ENCODE assay signal across 1 cellular context in the genomic region with DNA sequence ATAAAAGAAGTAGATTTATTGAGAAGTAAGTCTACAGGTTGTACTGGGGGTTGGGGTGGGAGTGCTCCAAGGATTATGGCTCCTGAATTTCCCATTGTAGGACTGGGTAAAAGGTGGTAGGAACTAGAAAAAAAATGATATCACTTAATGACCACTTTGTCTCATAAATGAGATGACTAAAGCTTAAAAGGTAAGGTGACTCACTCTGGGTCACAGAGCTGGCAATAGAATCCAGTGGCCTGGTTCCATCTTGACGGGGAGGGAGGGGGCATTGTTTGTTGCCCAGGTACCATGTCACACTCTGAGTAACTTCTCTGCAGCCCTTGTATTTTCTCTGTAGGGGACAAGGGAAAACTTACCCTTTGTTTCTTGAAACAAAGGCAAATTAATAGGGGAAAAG.
A peak's percentile ranks its signal among the peaks of the same experiment; 100 is the strongest.
TF ChIP-seq lines count a peak whose summit lies in the region.

No MANE protein-coding gene starts in this region.

TF ChIP-seq in HEK293, 187 proteins besides CTCF, POLR2A, EP300 and RAD21 (continued from another document):
- TF ChIP-seq ZNF366 (tag by site-specific recombination; conservative IDR thresholded peaks at IDR 0.05) = 0 out of 2 replicates have a peak, but pooled peaks have one; percentile 33
- TF ChIP-seq ZNF785 (tag by site-specific recombination; IDR thresholded peaks at IDR 0.05) = no peak
- TF ChIP-seq SP3 (tag by site-specific recombination; IDR thresholded peaks at IDR 0.05) = 0 out of 2 replicates have a peak, but pooled peaks have one; percentile 12
- TF ChIP-seq ZNF626 (tag by site-specific recombination; IDR thresholded peaks at IDR 0.05) = no peak
- TF ChIP-seq IKZF3 (tag by site-specific recombination; IDR thresholded peaks at IDR 0.05) = no peak
- no peak for TF ChIP-seq ZNF426 (tag by site-specific recombination; IDR thresholded peaks at IDR 0.05)
